ENCODE assay signal across 8 cellular contexts in the genomic region with DNA sequence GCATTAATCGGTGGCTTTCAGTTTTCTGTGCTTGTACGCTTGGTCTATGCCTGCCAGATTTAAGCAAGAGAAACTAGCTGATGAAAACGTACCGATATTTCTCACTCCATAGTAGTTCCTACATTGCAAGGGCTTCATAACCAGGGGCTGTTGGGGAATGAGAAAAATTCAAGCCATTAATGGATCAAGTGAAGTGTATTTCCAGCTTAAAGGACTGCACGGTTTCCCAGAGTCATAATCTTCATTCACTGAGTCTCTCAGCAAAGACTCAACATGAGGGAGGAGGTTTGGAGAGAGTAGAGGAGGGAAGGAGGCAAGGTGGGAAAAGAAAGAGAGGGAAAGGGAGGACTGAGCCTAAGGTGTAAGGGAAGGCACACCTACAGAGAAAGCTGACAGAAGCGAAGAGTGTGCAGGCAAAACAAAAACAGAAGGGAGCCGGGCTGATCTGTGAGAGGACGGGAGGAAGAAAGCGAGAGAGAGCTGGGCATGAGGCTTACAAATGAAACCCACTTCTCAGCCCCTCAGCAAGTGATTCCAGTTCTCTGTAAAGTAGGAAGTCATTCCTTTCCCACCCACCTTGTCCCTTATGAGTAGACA. TPM values are rescaled to one million over a fixed set of nuclear protein-coding genes. Genes with fewer than 3 reads are reported as not detected.
DNase-seq lines count a peak whose midpoint lies in the region; ATAC-seq and TF ChIP-seq lines count a peak whose summit lies in the region.

No MANE protein-coding gene starts in this region.

- intact Hi-C loops in right lobe of liver (cut with DNase I), result no loop called here
- intact Hi-C loops in vagina (cut with DNase I), result no loop called here

- no peaks in the 10 kb centered on the region for H3K9me3 ChIP-seq in right lobe of liver
- no peaks in the 10 kb centered on the region for H3K9me3 ChIP-seq in vagina

- H3K27me3 ChIP-seq in right lobe of liver, result no peaks in the 10 kb centered on the region
- no peaks in the 10 kb centered on the region for H3K27me3 ChIP-seq in vagina

- TF ChIP-seq POLR2A in right lobe of liver (IDR thresholded peaks at IDR 0.05) (no peak), vagina (IDR thresholded peaks at IDR 0.05) (no peak), erythroblast (IDR thresholded peaks at IDR 0.05; ENCODE audit: low read length) (no peak)

- peak; percentile 36 for DNase-seq in activated naive CD4-positive, alpha-beta T cell treated with anti-CD3 and anti-CD28 coated beads, Interleukin-2, amount 10 ng/mL, durations not matched to agents 7 days and 5 days
- DNase-seq in right lobe of liver, result no peak
- no peak for DNase-seq in vagina (ENCODE audit: extremely low spot score in 2 of 2)
- DNase-seq in NCI-H69 (lab: John Stamatoyannopoulos, UW), result no peak
- DNase-seq in erythroblast (lab: John Stamatoyannopoulos, UW), result no peak
- no peak for DNase-seq in NCI-H526 treated with DMSO at 0.1 percent for 48 hours (lab: John Stamatoyannopoulos, UW)

- H3K27ac ChIP-seq in right lobe of liver, result peak overlapping the region; percentile 77 to 81 (median 79)
- H3K27ac ChIP-seq in vagina, result peak overlapping the region; percentile 55

- H3K4me1 ChIP-seq in right lobe of liver (peaks cover 0 to 7% (median 3%) of the 10 kb centered on the region in 4 donors), vagina (peaks cover 10% of the 10 kb centered on the region)

- H3K36me3 ChIP-seq in right lobe of liver (peaks cover 0 to 7% (median 0%) of the 10 kb centered on the region in 4 donors), vagina (peaks cover 0 to 6% of the 10 kb centered on the region in 2 donors)

- peaks cover 94% of the 10 kb centered on the region for H3K4me1 Mint-ChIP-seq in activated naive CD4-positive, alpha-beta T cell treated with anti-CD3 and anti-CD28 coated beads, Interleukin-2, amount 10 ng/mL, durations not matched to agents 7 days and 5 days

- TF ChIP-seq CTCF in right lobe of liver (IDR thresholded peaks at IDR 0.05) (no peak), vagina (IDR thresholded peaks at IDR 0.05) (no peak)

- peak overlapping the region; percentile 97 for H3K27ac Mint-ChIP-seq in activated naive CD4-positive, alpha-beta T cell treated with anti-CD3 and anti-CD28 coated beads, Interleukin-2, amount 10 ng/mL, durations not matched to agents 7 days and 5 days

- peaks cover 82% of the 10 kb centered on the region for H3K36me3 Mint-ChIP-seq in activated naive CD4-positive, alpha-beta T cell treated with anti-CD3 and anti-CD28 coated beads, Interleukin-2, amount 10 ng/mL, durations not matched to agents 7 days and 5 days

- H3K27me3 Mint-ChIP-seq in activated naive CD4-positive, alpha-beta T cell treated with anti-CD3 and anti-CD28 coated beads, Interleukin-2, amount 10 ng/mL, durations not matched to agents 7 days and 5 days, result no peaks in the 10 kb centered on the region

- CTCF ChIA-PET in activated naive CD4-positive, alpha-beta T cell treated with anti-CD3 and anti-CD28 coated beads, Interleukin-2, amount 10 ng/mL, durations not matched to agents 7 days and 5 days (lab: Charles Lee), result interaction anchor here (0.9 to 1.9 kb wide), 9 partner anchors 10 to 237 kb away, joined by 3 to 6 read pairs (median 3); partner anchors contain the start of gene GIMAP7

- H3K9me3 Mint-ChIP-seq in activated naive CD4-positive, alpha-beta T cell treated with anti-CD3 and anti-CD28 coated beads, Interleukin-2, amount 10 ng/mL, durations not matched to agents 7 days and 5 days, result peaks cover 51% of the 10 kb centered on the region

- ATAC-seq in GM18498 (IDR thresholded peaks at IDR 0.05; ENCODE audit: unreplicated experiment) (peak; percentile 35), HG02970 (IDR thresholded peaks at IDR 0.05; ENCODE audit: low FRiP score, unreplicated experiment) (peak; percentile 33), right lobe of liver (peak; percentile 62 to 68 (median 66))

- whole genome bisulfite sequencing in right lobe of liver (ENCODE audit: insufficient coverage, low coverage, low lambda C conversion rate, missing lambda C conversion rate), result 20% methylated on average over 9 of the region's 9 CpGs

- peak overlapping the region; percentile 96 for H3K4me3 Mint-ChIP-seq in activated naive CD4-positive, alpha-beta T cell treated with anti-CD3 and anti-CD28 coated beads, Interleukin-2, amount 10 ng/mL, durations not matched to agents 7 days and 5 days

- peak overlapping the region; percentile 38 to 58 (median 50) for H3K4me3 ChIP-seq in right lobe of liver
- peak overlapping the region; percentile 41 to 44 for H3K4me3 ChIP-seq in vagina

RNA-seq across cellular contexts. Expression of gene GIMAP2, which starts 0.6 kb away (rescaled TPM):
- total RNA-seq in right lobe of liver, result 1 to 10 TPM; 4.8 to 7.4 (median 5.7) TPM
- total RNA-seq in vagina, result 9.6 TPM

RNA-seq across cellular contexts. Expression of gene GIMAP1, which starts 30.3 kb away (rescaled TPM):
- total RNA-seq in right lobe of liver (1 to 10 TPM in 5 of 6 experiments, under 1 TPM in 1; 0.73 to 2.4 (median 1.8) TPM), vagina (5.2 TPM)

RNA-seq across cellular contexts. Expression of gene GIMAP5, which starts 51.1 kb away (rescaled TPM):
- 1 to 10 TPM; 2.9 to 9.8 (median 8.0) TPM for total RNA-seq in right lobe of liver
- total RNA-seq in vagina, result 24.1 TPM

RNA-seq across cellular contexts. Expression of gene GIMAP6, which starts 53.9 kb away (rescaled TPM):
- total RNA-seq in right lobe of liver (10 to 100 TPM in 1 of 6 experiments, 1 to 10 TPM in 5; 4.7 to 10.2 (median 8.4) TPM), vagina (21.4 TPM)
